In genomic region chr4:57612279-57612678, GRCh38 we compare ENCODE assay signal across 1 cellular context.
TF ChIP-seq lines count a peak whose summit lies in the region.

No MANE protein-coding gene starts in this region.

TF ChIP-seq in A549, 52 proteins besides CTCF, POLR2A, EP300 and RAD21 (continued from another document):
- TF ChIP-seq HMGXB4 (CRISPR knock-in tag; IDR thresholded peaks at IDR 0.05; ENCODE audit: borderline replicate concordance) (no peak), ELK1 (IDR thresholded peaks at IDR 0.05; ENCODE audit: low read depth, low read length) (no peak), MAZ (IDR thresholded peaks at IDR 0.05; ENCODE audit: borderline replicate concordance, low read depth, low read length) (no peak), RFX5 (IDR thresholded peaks at IDR 0.05) (no peak), CBX2 (IDR thresholded peaks at IDR 0.05; ENCODE audit: borderline replicate concordance, low read depth) (no peak), E2F6 (IDR thresholded peaks at IDR 0.05; ENCODE audit: borderline replicate concordance, low read depth) (no peak), HDAC2 (IDR thresholded peaks at IDR 0.05) (no peak), NPAS2 (CRISPR knock-in tag; IDR thresholded peaks at IDR 0.05; ENCODE audit: borderline replicate concordance) (no peak), MAX (IDR thresholded peaks at IDR 0.05) (no peak), CBX8 (IDR thresholded peaks at IDR 0.05) (no peak), RNF2 (IDR thresholded peaks at IDR 0.05; ENCODE audit: borderline replicate concordance, low read depth) (no peak), CHD2 (IDR thresholded peaks at IDR 0.05; ENCODE audit: low read length, partially characterized antibody) (no peak), FOSL2 (IDR thresholded peaks at IDR 0.05) (no peak), FOSL2 (CRISPR knock-in tag; IDR thresholded peaks at IDR 0.05) (no peak)
